1 cellular context compared by ENCODE assay signal in genomic region chr5:74873525-74874249, GRCh38.
TF ChIP-seq lines count a peak whose summit lies in the region.

No MANE protein-coding gene starts in this region.

TF ChIP-seq in K562, 482 proteins besides CTCF, POLR2A, EP300 and RAD21 (continued from another document):
- TF ChIP-seq, protein P1, sequence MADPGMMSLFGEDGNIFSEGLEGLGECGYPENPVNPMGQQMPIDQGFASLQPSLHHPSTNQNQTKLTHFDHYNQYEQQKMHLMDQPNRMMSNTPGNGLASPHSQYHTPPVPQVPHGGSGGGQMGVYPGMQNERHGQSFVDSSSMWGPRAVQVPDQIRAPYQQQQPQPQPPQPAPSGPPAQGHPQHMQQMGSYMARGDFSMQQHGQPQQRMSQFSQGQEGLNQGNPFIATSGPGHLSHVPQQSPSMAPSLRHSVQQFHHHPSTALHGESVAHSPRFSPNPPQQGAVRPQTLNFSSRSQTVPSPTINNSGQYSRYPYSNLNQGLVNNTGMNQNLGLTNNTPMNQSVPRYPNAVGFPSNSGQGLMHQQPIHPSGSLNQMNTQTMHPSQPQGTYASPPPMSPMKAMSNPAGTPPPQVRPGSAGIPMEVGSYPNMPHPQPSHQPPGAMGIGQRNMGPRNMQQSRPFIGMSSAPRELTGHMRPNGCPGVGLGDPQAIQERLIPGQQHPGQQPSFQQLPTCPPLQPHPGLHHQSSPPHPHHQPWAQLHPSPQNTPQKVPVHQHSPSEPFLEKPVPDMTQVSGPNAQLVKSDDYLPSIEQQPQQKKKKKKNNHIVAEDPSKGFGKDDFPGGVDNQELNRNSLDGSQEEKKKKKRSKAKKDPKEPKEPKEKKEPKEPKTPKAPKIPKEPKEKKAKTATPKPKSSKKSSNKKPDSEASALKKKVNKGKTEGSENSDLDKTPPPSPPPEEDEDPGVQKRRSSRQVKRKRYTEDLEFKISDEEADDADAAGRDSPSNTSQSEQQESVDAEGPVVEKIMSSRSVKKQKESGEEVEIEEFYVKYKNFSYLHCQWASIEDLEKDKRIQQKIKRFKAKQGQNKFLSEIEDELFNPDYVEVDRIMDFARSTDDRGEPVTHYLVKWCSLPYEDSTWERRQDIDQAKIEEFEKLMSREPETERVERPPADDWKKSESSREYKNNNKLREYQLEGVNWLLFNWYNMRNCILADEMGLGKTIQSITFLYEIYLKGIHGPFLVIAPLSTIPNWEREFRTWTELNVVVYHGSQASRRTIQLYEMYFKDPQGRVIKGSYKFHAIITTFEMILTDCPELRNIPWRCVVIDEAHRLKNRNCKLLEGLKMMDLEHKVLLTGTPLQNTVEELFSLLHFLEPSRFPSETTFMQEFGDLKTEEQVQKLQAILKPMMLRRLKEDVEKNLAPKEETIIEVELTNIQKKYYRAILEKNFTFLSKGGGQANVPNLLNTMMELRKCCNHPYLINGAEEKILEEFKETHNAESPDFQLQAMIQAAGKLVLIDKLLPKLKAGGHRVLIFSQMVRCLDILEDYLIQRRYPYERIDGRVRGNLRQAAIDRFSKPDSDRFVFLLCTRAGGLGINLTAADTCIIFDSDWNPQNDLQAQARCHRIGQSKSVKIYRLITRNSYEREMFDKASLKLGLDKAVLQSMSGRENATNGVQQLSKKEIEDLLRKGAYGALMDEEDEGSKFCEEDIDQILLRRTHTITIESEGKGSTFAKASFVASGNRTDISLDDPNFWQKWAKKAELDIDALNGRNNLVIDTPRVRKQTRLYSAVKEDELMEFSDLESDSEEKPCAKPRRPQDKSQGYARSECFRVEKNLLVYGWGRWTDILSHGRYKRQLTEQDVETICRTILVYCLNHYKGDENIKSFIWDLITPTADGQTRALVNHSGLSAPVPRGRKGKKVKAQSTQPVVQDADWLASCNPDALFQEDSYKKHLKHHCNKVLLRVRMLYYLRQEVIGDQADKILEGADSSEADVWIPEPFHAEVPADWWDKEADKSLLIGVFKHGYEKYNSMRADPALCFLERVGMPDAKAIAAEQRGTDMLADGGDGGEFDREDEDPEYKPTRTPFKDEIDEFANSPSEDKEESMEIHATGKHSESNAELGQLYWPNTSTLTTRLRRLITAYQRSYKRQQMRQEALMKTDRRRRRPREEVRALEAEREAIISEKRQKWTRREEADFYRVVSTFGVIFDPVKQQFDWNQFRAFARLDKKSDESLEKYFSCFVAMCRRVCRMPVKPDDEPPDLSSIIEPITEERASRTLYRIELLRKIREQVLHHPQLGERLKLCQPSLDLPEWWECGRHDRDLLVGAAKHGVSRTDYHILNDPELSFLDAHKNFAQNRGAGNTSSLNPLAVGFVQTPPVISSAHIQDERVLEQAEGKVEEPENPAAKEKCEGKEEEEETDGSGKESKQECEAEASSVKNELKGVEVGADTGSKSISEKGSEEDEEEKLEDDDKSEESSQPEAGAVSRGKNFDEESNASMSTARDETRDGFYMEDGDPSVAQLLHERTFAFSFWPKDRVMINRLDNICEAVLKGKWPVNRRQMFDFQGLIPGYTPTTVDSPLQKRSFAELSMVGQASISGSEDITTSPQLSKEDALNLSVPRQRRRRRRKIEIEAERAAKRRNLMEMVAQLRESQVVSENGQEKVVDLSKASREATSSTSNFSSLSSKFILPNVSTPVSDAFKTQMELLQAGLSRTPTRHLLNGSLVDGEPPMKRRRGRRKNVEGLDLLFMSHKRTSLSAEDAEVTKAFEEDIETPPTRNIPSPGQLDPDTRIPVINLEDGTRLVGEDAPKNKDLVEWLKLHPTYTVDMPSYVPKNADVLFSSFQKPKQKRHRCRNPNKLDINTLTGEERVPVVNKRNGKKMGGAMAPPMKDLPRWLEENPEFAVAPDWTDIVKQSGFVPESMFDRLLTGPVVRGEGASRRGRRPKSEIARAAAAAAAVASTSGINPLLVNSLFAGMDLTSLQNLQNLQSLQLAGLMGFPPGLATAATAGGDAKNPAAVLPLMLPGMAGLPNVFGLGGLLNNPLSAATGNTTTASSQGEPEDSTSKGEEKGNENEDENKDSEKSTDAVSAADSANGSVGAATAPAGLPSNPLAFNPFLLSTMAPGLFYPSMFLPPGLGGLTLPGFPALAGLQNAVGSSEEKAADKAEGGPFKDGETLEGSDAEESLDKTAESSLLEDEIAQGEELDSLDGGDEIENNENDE (IDR thresholded peaks at IDR 0.05; ENCODE audit: low read depth, low read length) = no peak
- TF ChIP-seq, protein P2, sequence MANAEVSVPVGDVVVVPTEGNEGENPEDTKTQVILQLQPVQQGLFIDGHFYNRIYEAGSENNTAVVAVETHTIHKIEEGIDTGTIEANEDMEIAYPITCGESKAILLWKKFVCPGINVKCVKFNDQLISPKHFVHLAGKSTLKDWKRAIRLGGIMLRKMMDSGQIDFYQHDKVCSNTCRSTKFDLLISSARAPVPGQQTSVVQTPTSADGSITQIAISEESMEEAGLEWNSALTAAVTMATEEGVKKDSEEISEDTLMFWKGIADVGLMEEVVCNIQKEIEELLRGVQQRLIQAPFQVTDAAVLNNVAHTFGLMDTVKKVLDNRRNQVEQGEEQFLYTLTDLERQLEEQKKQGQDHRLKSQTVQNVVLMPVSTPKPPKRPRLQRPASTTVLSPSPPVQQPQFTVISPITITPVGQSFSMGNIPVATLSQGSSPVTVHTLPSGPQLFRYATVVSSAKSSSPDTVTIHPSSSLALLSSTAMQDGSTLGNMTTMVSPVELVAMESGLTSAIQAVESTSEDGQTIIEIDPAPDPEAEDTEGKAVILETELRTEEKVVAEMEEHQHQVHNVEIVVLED (CRISPR knock-in tag; IDR thresholded peaks at IDR 0.05) = no peak
